1 cellular context compared by ENCODE assay signal in genomic region chr10:73905256-73906018, GRCh38.
TF ChIP-seq lines count a peak whose summit lies in the region.

No MANE protein-coding gene starts in this region.

TF ChIP-seq in HEK293, 187 proteins besides CTCF, POLR2A, EP300 and RAD21 (continued from another document):
- no peak for TF ChIP-seq ZNF148 (tag by site-specific recombination; IDR thresholded peaks at IDR 0.05; ENCODE audit: borderline replicate concordance)
